In the genomic region with DNA sequence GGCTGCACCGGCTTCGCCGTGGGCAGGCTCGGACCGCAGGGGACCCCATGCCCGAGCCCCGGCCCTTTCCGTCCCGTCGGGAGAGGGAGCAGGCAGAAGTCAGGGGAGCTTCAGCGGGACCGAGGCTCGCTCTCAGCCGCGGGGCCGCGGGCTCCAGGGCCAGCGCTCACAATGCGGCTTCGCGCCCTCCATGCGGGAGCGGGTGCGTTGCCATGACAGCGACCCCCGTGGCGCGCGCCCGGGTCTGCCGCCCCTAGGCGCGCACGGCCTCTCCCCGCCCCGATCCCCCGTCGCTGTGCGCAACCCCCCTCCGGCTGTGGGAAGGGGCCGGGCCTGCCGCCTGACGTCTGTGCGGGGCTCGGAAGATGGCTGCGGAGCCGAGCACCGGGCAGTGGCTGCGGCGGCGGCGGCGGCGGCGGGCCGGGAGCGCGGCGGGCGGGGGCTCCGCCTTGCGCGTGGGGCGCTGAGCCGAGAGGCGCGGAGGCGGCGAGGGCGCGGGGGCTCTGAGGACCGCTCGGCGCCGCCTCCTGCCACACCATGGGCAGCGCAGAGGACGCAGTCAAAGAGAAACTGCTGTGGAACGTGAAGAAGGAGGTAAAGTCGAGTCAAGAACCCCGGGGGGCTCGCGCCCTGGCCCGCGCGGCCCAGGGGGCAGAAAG, we compare ENCODE assay signal across 8 cellular contexts. TPM values are rescaled to one million over a fixed set of nuclear protein-coding genes. Genes with fewer than 3 reads are reported as not detected.
DNase-seq lines count a peak whose midpoint lies in the region; ATAC-seq and TF ChIP-seq lines count a peak whose summit lies in the region.

A gene with protein sequence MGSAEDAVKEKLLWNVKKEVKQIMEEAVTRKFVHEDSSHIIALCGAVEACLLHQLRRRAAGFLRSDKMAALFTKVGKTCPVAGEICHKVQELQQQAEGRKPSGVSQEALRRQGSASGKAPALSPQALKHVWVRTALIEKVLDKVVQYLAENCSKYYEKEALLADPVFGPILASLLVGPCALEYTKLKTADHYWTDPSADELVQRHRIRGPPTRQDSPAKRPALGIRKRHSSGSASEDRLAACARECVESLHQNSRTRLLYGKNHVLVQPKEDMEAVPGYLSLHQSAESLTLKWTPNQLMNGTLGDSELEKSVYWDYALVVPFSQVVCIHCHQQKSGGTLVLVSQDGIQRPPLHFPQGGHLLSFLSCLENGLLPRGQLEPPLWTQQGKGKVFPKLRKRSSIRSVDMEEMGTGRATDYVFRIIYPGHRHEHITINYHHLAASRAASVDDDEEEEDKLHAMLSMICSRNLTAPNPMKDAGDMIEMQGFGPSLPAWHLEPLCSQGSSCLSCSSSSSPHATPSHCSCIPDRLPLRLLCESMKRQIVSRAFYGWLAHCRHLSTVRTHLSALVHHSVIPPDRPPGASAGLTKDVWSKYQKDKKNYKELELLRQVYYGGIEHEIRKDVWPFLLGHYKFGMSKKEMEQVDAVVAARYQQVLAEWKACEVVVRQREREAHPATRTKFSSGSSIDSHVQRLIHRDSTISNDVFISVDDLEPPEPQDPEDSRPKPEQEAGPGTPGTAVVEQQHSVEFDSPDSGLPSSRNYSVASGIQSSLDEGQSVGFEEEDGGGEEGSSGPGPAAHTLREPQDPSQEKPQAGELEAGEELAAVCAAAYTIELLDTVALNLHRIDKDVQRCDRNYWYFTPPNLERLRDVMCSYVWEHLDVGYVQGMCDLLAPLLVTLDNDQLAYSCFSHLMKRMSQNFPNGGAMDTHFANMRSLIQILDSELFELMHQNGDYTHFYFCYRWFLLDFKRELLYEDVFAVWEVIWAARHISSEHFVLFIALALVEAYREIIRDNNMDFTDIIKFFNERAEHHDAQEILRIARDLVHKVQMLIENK (plus strand): TSS at position 350 of the 659 bp plus-strand sequence. CDS start 188 bp downstream, at position 538.

- H3K4me3 Mint-ChIP-seq in activated T-cell treated with anti-CD3 and anti-CD28 coated beads, Interleukin-2, amount 50 U/mL, for 24 hours, result peak within 1 kb of the TSS; percentile 79

- H4K20me1 ChIP-seq in DND-41 (ENCODE audit: insufficient read depth, low read length), result peaks cover 16% of the 10 kb centered on the region; the same call in 1 of the 2 replicates

- peaks cover 23% of the 10 kb centered on the region for H3K4me1 Mint-ChIP-seq in activated T-cell treated with anti-CD3 and anti-CD28 coated beads, Interleukin-2, amount 50 U/mL, for 24 hours (ENCODE audit: low read depth)

- peak within 1 kb of the TSS; percentile 85 for H3K27ac Mint-ChIP-seq in activated T-cell treated with anti-CD3 and anti-CD28 coated beads, Interleukin-2, amount 50 U/mL, for 24 hours

- no peaks in the 10 kb centered on the region for H3K9me3 Mint-ChIP-seq in activated T-cell treated with anti-CD3 and anti-CD28 coated beads, Interleukin-2, amount 50 U/mL, for 24 hours

- H3K27ac ChIP-seq in DND-41 (ENCODE audit: low read length), result peak within 1 kb of the TSS; percentile 94

- H3K27me3 ChIP-seq in DND-41 (ENCODE audit: insufficient read depth, low read length, poor library complexity) (no peaks in the 10 kb centered on the region), NT2/D1 (ENCODE audit: insufficient read depth, insufficient read length) (no peaks in the 10 kb centered on the region), mucosa of stomach (ENCODE audit: control insufficient read depth, insufficient read depth, low read length) (no peaks in the 10 kb centered on the region)

- no peaks in the 10 kb centered on the region for H3K27me3 Mint-ChIP-seq in activated T-cell treated with anti-CD3 and anti-CD28 coated beads, Interleukin-2, amount 50 U/mL, for 24 hours

- peak within 1 kb of the TSS; percentile 95 for H3K4me2 ChIP-seq in DND-41 (ENCODE audit: insufficient read depth, low read length)

- peak within 1 kb of the TSS; percentile 87 for H2AFZ ChIP-seq in DND-41 (ENCODE audit: low read depth, low read length)

- H3K79me2 ChIP-seq in DND-41 (ENCODE audit: insufficient read depth, low read length), result peaks cover 67% of the 10 kb centered on the region

- H3K9ac ChIP-seq in DND-41 (ENCODE audit: low read depth, low read length) (peak within 1 kb of the TSS; percentile 90), NT2/D1 (ENCODE audit: insufficient read length, low read depth) (peak within 1 kb of the TSS; percentile 99), mucosa of stomach (ENCODE audit: low read length) (peak within 1 kb of the TSS; percentile 81)

- H3K9me3 ChIP-seq in DND-41 (ENCODE audit: insufficient read depth, low read length, severe bottlenecking), result no peaks in the 10 kb centered on the region
- no peaks in the 10 kb centered on the region for H3K9me3 ChIP-seq in NT2/D1 (ENCODE audit: insufficient read depth, low read length)
- H3K9me3 ChIP-seq in mucosa of stomach (ENCODE audit: control insufficient read depth, low read length), result no peaks in the 10 kb centered on the region

- peaks cover 15% of the 10 kb centered on the region for H3K36me3 Mint-ChIP-seq in activated T-cell treated with anti-CD3 and anti-CD28 coated beads, Interleukin-2, amount 50 U/mL, for 24 hours (ENCODE audit: low read depth)

- H3K4me3 ChIP-seq in DND-41 (ENCODE audit: low read depth in 1 of 2, low read length in 2 of 2) (peak within 1 kb of the TSS; percentile 91 to 94), NT2/D1 (ENCODE audit: insufficient read length, low read depth) (peak within 1 kb of the TSS; percentile 98), epithelial cell of proximal tubule (ENCODE audit: low read depth, low read length) (peak within 1 kb of the TSS; percentile 87), mucosa of stomach (ENCODE audit: low read length) (peak within 1 kb of the TSS; percentile 80)

- H3K36me3 ChIP-seq in DND-41 (ENCODE audit: insufficient read depth, low read length), result peaks cover 48% of the 10 kb centered on the region
- H3K36me3 ChIP-seq in NT2/D1 (ENCODE audit: insufficient read depth, insufficient read length, low read length), result peaks cover 41% of the 10 kb centered on the region
- H3K36me3 ChIP-seq in mucosa of stomach (ENCODE audit: control insufficient read depth, insufficient read depth, low read length), result peaks cover 8% of the 10 kb centered on the region

- TF ChIP-seq CTCF in DND-41 (IDR thresholded peaks at IDR 0.05; ENCODE audit: borderline replicate concordance, extremely low read depth, low read length, poor library complexity, severe bottlenecking), result no peak
- no peak for TF ChIP-seq CTCF in epithelial cell of proximal tubule (conservative IDR thresholded peaks at IDR 0.05; ENCODE audit: low read depth, low read length)

- peak; percentile 89 for DNase-seq in DND-41
- no peak for DNase-seq in NT2/D1 (ENCODE audit: low read depth, low spot score)
- DNase-seq in activated T-cell treated with anti-CD3 and anti-CD28 coated beads, Interleukin-2, amount 50 U/mL, for 24 hours, result peak; percentile 83
- DNase-seq in epithelial cell of proximal tubule (ENCODE audit: low read depth), result no peak
- DNase-seq in stimulated activated CD8-positive, alpha-beta memory T cell treated with anti-CD3 and anti-CD28 coated beads, Interleukin-7, amount 100 ng/mL, for 24 hours (ENCODE audit: low read depth), result peak; percentile 42

- H3K4me1 ChIP-seq in DND-41 (ENCODE audit: insufficient read depth, low read length), result peaks cover 47% of the 10 kb centered on the region
- peaks cover 4% of the 10 kb centered on the region for H3K4me1 ChIP-seq in NT2/D1 (ENCODE audit: insufficient read depth, insufficient read length)
- peaks cover 15% of the 10 kb centered on the region for H3K4me1 ChIP-seq in mucosa of stomach (ENCODE audit: control insufficient read depth, insufficient read depth, low read length)

- ATAC-seq in DND-41 (ENCODE audit: insufficient read depth, low read depth) (peak; percentile 73), HG02759 (IDR thresholded peaks at IDR 0.05; ENCODE audit: unreplicated experiment) (peak; percentile 45), GM21526 (IDR thresholded peaks at IDR 0.05; ENCODE audit: low FRiP score, unreplicated experiment) (no peak)

RNA-seq across cellular contexts. Expression of the gene that starts here (rescaled TPM):
- 27.6 and 28.2 TPM in 2 replicates for total RNA-seq in epithelial cell of proximal tubule

Comparison
In these comparisons a context has a peak if more than half of its experiments do, and no peak if none do; other contexts are left out.
1. DNase-seq: peak in DND-41 (single experiment), activated T-cell treated with anti-CD3 and anti-CD28 coated beads, Interleukin-2, amount 50 U/mL, for 24 hours (single experiment) and stimulated activated CD8-positive, alpha-beta memory T cell treated with anti-CD3 and anti-CD28 coated beads, Interleukin-7, amount 100 ng/mL, for 24 hours (single experiment); none in NT2/D1 (single experiment) and epithelial cell of proximal tubule (single experiment).
2. Peak in every context shown above with its lines, with median percentiles within 50 percentile points of each other: H3K4me3 ChIP-seq and H3K9ac ChIP-seq.